Comparison of ENCODE assay signal across 12 cellular contexts in the genomic region with DNA sequence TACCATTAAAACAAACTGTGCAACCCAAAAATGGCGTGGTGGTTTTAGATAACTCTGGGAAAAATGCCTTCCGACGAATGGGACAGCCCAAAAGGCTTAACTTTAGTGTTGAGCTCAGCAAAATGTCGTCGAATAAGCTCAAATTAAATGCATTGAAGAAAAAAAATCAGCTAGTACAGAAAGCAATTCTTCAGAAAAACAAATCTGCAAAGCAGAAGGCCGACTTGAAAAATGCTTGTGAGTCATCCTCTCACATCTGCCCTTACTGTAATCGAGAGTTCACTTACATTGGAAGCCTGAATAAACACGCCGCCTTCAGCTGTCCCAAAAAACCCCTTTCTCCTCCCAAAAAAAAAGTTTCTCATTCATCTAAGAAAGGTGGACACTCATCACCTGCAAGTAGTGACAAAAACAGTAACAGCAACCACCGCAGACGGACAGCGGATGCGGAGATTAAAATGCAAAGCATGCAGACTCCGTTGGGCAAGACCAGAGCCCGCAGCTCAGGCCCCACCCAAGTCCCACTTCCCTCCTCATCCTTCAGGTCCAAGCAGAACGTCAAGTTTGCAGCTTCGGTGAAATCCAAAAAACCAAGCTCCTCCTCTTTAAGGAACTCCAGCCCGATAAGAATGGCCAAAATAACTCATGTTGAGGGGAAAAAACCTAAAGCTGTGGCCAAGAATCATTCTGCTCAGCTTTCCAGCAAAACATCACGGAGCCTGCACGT.
A peak's percentile ranks its signal among the peaks of the same experiment; 100 is the strongest.
DNase-seq lines count a peak whose midpoint lies in the region; ATAC-seq lines count a peak whose summit lies in the region.
"Had no signal": no experiment of that assay in that cellular context is flagged by ENCODE, and none has a peak within 500 bp of the region (broad histone marks: within the 10 kb centered on the region; RNA-seq: fewer than 3 reads in every experiment).

No MANE protein-coding gene starts in this region.

- no peak overlapping the region for H3K4me3 Mint-ChIP-seq in activated T-cell treated with anti-CD3 and anti-CD28 coated beads, Interleukin-2, amount 50 U/mL, for 4 hours
- H3K4me3 Mint-ChIP-seq: immature natural killer cell had no signal

- no peaks in the 10 kb centered on the region for H3K9me3 Mint-ChIP-seq in activated T-cell treated with anti-CD3 and anti-CD28 coated beads, Interleukin-2, amount 50 U/mL, for 4 hours
- H3K9me3 Mint-ChIP-seq: immature natural killer cell had no signal

- peaks cover 35% of the 10 kb centered on the region for H3K4me1 Mint-ChIP-seq in activated T-cell treated with anti-CD3 and anti-CD28 coated beads, Interleukin-2, amount 50 U/mL, for 4 hours (ENCODE audit: low read depth)

- H3K27ac ChIP-seq in temporal lobe (ENCODE audit: low read depth, low read length): peak overlapping the region; percentile 19
- H3K27ac ChIP-seq: BLaER1 treated with 17β-estradiol and CSF1 and Interleukin-3, amounts not matched to agents 10 nM and 100 nM had no signal

- no peaks in the 10 kb centered on the region for H3K27me3 Mint-ChIP-seq in activated T-cell treated with anti-CD3 and anti-CD28 coated beads, Interleukin-2, amount 50 U/mL, for 4 hours (ENCODE audit: low read depth)

- peak; percentile 43 to 48 for ATAC-seq in activated T-cell treated with anti-CD3 and anti-CD28 coated beads, Interleukin-2, amount 50 U/mL, for 4 hours
- ATAC-seq in left ventricle myocardium superior (peak; percentile 66), GM19395 (IDR thresholded peaks at IDR 0.05; ENCODE audit: unreplicated experiment) (no peak)

- DNase-seq in activated T-cell treated with anti-CD3 and anti-CD28 coated beads, Interleukin-2, amount 50 U/mL, for 4 hours: no peak
- DNase-seq in activated T-cell treated with anti-CD3 and anti-CD28 coated beads for 4 hours: no peak
- DNase-seq in amniotic epithelial cell (ENCODE audit: low read depth): peak; percentile 80
- DNase-seq in left ventricle myocardium superior: no peak
- no peak for DNase-seq in NCI-H2196 treated with DMSO at 0.1 percent for 48 hours (lab: John Stamatoyannopoulos, UW; ENCODE audit: unreplicated experiment)
- no peak for DNase-seq in SKM-1 (lab: John Stamatoyannopoulos, UW; ENCODE audit: unreplicated experiment)
- DNase-seq: anterior cingulate cortex, immature natural killer cell, NCI-H345 had no signal

- intact Hi-C loops in left ventricle myocardium superior (cut with micrococcal nuclease): no loop called here

- peaks cover 52% of the 10 kb centered on the region for H3K36me3 Mint-ChIP-seq in activated T-cell treated with anti-CD3 and anti-CD28 coated beads, Interleukin-2, amount 50 U/mL, for 4 hours (ENCODE audit: insufficient read depth)
